20 cellular contexts compared by ENCODE assay signal in genomic region chr1:77558591-77559164, GRCh38.
A peak's percentile ranks its signal among the peaks of the same experiment; 100 is the strongest.
DNase-seq lines count a peak whose midpoint lies in the region; ATAC-seq, FAIRE-seq and TF ChIP-seq lines count a peak whose summit lies in the region.
"Had no signal": no experiment of that assay in that cellular context is flagged by ENCODE, and none has a peak within 500 bp of the region (broad histone marks: within the 10 kb centered on the region; RNA-seq: fewer than 3 reads in every experiment).

No MANE protein-coding gene starts in this region.

- no peaks in the 10 kb centered on the region for H3K9me3 ChIP-seq in K562 (replicated peaks; ENCODE audit: control insufficient read depth, insufficient read depth, low read depth, low read length)
- no peaks in the 10 kb centered on the region for H3K9me3 ChIP-seq in trophoblast cell (ENCODE audit: insufficient read depth, low read depth, low read length)
- H3K9me3 ChIP-seq: BLaER1 treated with 17β-estradiol and CSF1 and Interleukin-3, amounts not matched to agents 10 nM and 100 nM; Peyer's patch had no signal

- no peak for DNase-seq in stimulated activated naive CD8-positive, alpha-beta T cell treated with anti-CD3 and anti-CD28 coated beads, Interleukin-15, Interleukin-2, amounts not matched to agents 100 U/mL and 50 U/mL, for 24 hours
- no peak for DNase-seq in stimulated activated naive CD8-positive, alpha-beta T cell treated with anti-CD3 and anti-CD28 coated beads, Interleukin-15, amount 100 ng/mL, for 72 hours
- DNase-seq in K562 (ENCODE audit: extremely low read depth in 1 of 4, low spot score in 3 of 4), result no peak
- DNase-seq in naive thymus-derived CD8-positive, alpha-beta T cell, result no peak
- no peak for DNase-seq in trophoblast cell
- DNase-seq in central memory CD4-positive, alpha-beta T cell, result no peak
- DNase-seq: DMS 273 treated with DMSO at 0.1 percent for 48 hours, GM23248, HCEC 1CT, KG1, NCI-H1105 treated with DMSO at 0.1 percent for 48 hours, NCI-H1694, NCI-H2081 treated with DMSO at 0.1 percent for 48 hours, NCI-H446 treated with DMSO at 0.1 percent for 48 hours, Peyer's patch, Right ventricle myocardium superior had no signal

- no peak overlapping the region for H2AK5ac ChIP-seq in trophoblast cell (ENCODE audit: low read length)

- no peak overlapping the region for H3K9ac ChIP-seq in K562 (ENCODE audit: insufficient read depth in 1 of 2, low read depth in 2 of 2, low read length in 2 of 2)
- H3K9ac ChIP-seq in trophoblast cell (ENCODE audit: low read length), result no peak overlapping the region
- H3K9ac ChIP-seq: BLaER1 treated with 17β-estradiol and CSF1 and Interleukin-3, amounts not matched to agents 10 nM and 100 nM; GM23248 had no signal

- H3K36me3 ChIP-seq in K562 (ENCODE audit: control insufficient read depth, insufficient read depth, low read length) (peaks cover 6% of the 10 kb centered on the region; the same call in 1 of the 3 replicates), trophoblast cell (ENCODE audit: control insufficient read depth in 1 of 2, insufficient read depth in 2 of 2, low read length in 2 of 2) (peaks cover 0 to 4% of the 10 kb centered on the region in 2 experiments)

- no peak for TF ChIP-seq RAD21 in K562 (CRISPR knock-in tag; conservative IDR thresholded peaks at IDR 0.05 in 1 of 2, IDR thresholded peaks at IDR 0.05 in 1 of 2)

- WGBS in K562 (ENCODE audit: insufficient coverage, low coverage, missing lambda C conversion rate), result 68% methylated on average over 5 of the region's 5 CpGs
- no CpG with 5 or more reads among the region's 5 CpGs for WGBS in trophoblast cell (ENCODE audit: extremely low coverage, insufficient coverage, insufficient read length)

- H3K27me3 Mint-ChIP-seq in stimulated activated naive CD8-positive, alpha-beta T cell treated with anti-CD3 and anti-CD28 coated beads, Interleukin-15, amount 100 ng/mL, for 72 hours, result no peaks in the 10 kb centered on the region
- no peaks in the 10 kb centered on the region for H3K27me3 Mint-ChIP-seq in naive thymus-derived CD8-positive, alpha-beta T cell

- H3K27me3 ChIP-seq in K562 (ENCODE audit: control insufficient read depth in 2 of 2, insufficient read depth in 2 of 2, low read length in 2 of 2) (no peaks in the 10 kb centered on the region), trophoblast cell (ENCODE audit: insufficient read depth, low read length) (no peaks in the 10 kb centered on the region)
- H3K27me3 ChIP-seq: BLaER1 treated with 17β-estradiol and CSF1 and Interleukin-3, amounts not matched to agents 10 nM and 100 nM; Peyer's patch had no signal

- H4K12ac ChIP-seq in trophoblast cell (ENCODE audit: low read depth, low read length), result no peak overlapping the region

- no peak overlapping the region for H3K4ac ChIP-seq in trophoblast cell (ENCODE audit: low read depth, low read length)

- H3K27ac Mint-ChIP-seq in stimulated activated naive CD8-positive, alpha-beta T cell treated with anti-CD3 and anti-CD28 coated beads, Interleukin-15, amount 100 ng/mL, for 72 hours, result peak overlapping the region in 1 of 2 donors; percentile 25
- H3K27ac Mint-ChIP-seq in naive thymus-derived CD8-positive, alpha-beta T cell, result peak overlapping the region in 6 of 10 donors; percentile 36 to 86 (median 78)

- TF ChIP-seq CTCF in K562 (IDR thresholded peaks at IDR 0.05 in 2 of 3, conservative IDR thresholded peaks at IDR 0.05 in 1 of 3; ENCODE audit: insufficient read depth in 2 of 3, low read depth in 1 of 3, low read length in 3 of 3), result no peak

- POLR2A ChIA-PET in K562 (lab: Yijun Ruan, JAX), result interaction anchor here (1.1 kb wide), 1 partner anchor 14 kb away, joined by 3 read pairs; no protein-coding TSS in a partner anchor
- POLR2A ChIA-PET in naive thymus-derived CD8-positive, alpha-beta T cell (lab: Charles Lee), result interaction anchor here (1.1 kb wide), 1 partner anchor 11 kb away, joined by 3 read pairs; no protein-coding TSS in a partner anchor

- peak; percentile 53; the same call in 1 of the 2 replicates for TF ChIP-seq POLR2A in K562 (conservative IDR thresholded peaks at IDR 0.05)

- H2AFZ ChIP-seq in K562 (ENCODE audit: low read depth, low read length) (no peak overlapping the region), trophoblast cell (ENCODE audit: insufficient read depth, low read length, poor library complexity) (no peak overlapping the region)
- H2AFZ ChIP-seq: GM23248 had no signal

- no peak overlapping the region for H3K4me3 Mint-ChIP-seq in stimulated activated naive CD8-positive, alpha-beta T cell treated with anti-CD3 and anti-CD28 coated beads, Interleukin-15, amount 100 ng/mL, for 72 hours
- H3K4me3 Mint-ChIP-seq in naive thymus-derived CD8-positive, alpha-beta T cell, result no peak overlapping the region

- no peak overlapping the region for H4K91ac ChIP-seq in trophoblast cell (ENCODE audit: low read depth, low read length)

- H3K18ac ChIP-seq in trophoblast cell (ENCODE audit: low read length), result no peak overlapping the region

- no peak overlapping the region for H3K14ac ChIP-seq in trophoblast cell (ENCODE audit: low read length)

- FAIRE-seq in K562 (lab: Jason Lieb, UNC), result no peak
- FAIRE-seq: G401.6 had no signal

- no peak overlapping the region for H3K23ac ChIP-seq in trophoblast cell (ENCODE audit: low read length)

- H4K8ac ChIP-seq in trophoblast cell (ENCODE audit: low read depth, low read length), result no peak overlapping the region

- H2BK5ac ChIP-seq in trophoblast cell (ENCODE audit: low read depth, low read length, poor library complexity), result no peak overlapping the region

- H3K27ac ChIP-seq in K562 (ENCODE audit: extremely low read depth, low read depth, low read length) (no peak overlapping the region), trophoblast cell (ENCODE audit: low read depth, low read length) (no peak overlapping the region)
- H3K27ac ChIP-seq: BLaER1 treated with 17β-estradiol and CSF1 and Interleukin-3, amounts not matched to agents 10 nM and 100 nM; GM23248; Peyer's patch; SK-N-MC had no signal

- intact Hi-C loops in K562 (cut with micrococcal nuclease), result no loop called here

- H2BK120ac ChIP-seq in trophoblast cell (ENCODE audit: insufficient read depth, low read length, poor library complexity), result no peak overlapping the region

- H3K79me1 ChIP-seq in trophoblast cell (ENCODE audit: low read length), result no peaks in the 10 kb centered on the region

- H4K20me1 ChIP-seq in K562 (replicated peaks; ENCODE audit: control insufficient read depth, insufficient read depth, low read length), result no peaks in the 10 kb centered on the region
- H4K20me1 ChIP-seq: BLaER1 treated with 17β-estradiol and CSF1 and Interleukin-3, amounts not matched to agents 10 nM and 100 nM had no signal

- TF ChIP-seq EP300 in K562 (IDR thresholded peaks at IDR 0.05; ENCODE audit: low read length), result no peak

- no peaks in the 10 kb centered on the region for H3K79me2 ChIP-seq in K562 (ENCODE audit: control insufficient read depth, insufficient read depth, low read length)
- no peaks in the 10 kb centered on the region for H3K79me2 ChIP-seq in trophoblast cell (ENCODE audit: control insufficient read depth, insufficient read depth, low read length, poor library complexity)

- peak; percentile 19 for ATAC-seq in stimulated activated naive CD8-positive, alpha-beta T cell treated with anti-CD3 and anti-CD28 coated beads, Interleukin-15, Interleukin-2, amounts not matched to agents 100 U/mL and 50 U/mL, for 24 hours
- ATAC-seq in stimulated activated naive CD8-positive, alpha-beta T cell treated with anti-CD3 and anti-CD28 coated beads, Interleukin-15, amount 100 ng/mL, for 72 hours, result no peak
- ATAC-seq in K562 (no peak; the same call in 2 of the 3 replicates), HG02870 (IDR thresholded peaks at IDR 0.05; ENCODE audit: unreplicated experiment) (no peak)
- no peak for ATAC-seq in naive thymus-derived CD8-positive, alpha-beta T cell

- CTCF ChIA-PET in K562 (lab: Yijun Ruan, JAX; ENCODE audit: low intra/inter-chr PET ratio), result no interaction called here

- H3K9me1 ChIP-seq in K562 (ENCODE audit: control insufficient read depth, insufficient read depth, low read length), result no peaks in the 10 kb centered on the region

- peaks cover 5% of the 10 kb centered on the region for H3K4me1 Mint-ChIP-seq in stimulated activated naive CD8-positive, alpha-beta T cell treated with anti-CD3 and anti-CD28 coated beads, Interleukin-15, amount 100 ng/mL, for 72 hours
- peaks cover 6 to 15% (median 13%) of the 10 kb centered on the region in 4 donors for H3K4me1 Mint-ChIP-seq in naive thymus-derived CD8-positive, alpha-beta T cell

- BruUV-seq in K562 (replicated peaks; lab: Mats Ljungman, UMichigan), result no TSS peak

- H3K4me1 ChIP-seq in K562 (replicated peaks in 1 of 2; ENCODE audit: control insufficient read depth in 2 of 2, insufficient read depth in 2 of 2, low read length in 2 of 2), result 0 out of 5 replicates have a peak, but pooled peaks cover 0 to under 1% of the 10 kb centered on the region in 2 experiments
- H3K4me1 ChIP-seq in trophoblast cell (ENCODE audit: control insufficient read depth in 1 of 2, insufficient read depth in 2 of 2, low read length in 2 of 2), result peaks cover 0 to 2% of the 10 kb centered on the region in 2 experiments

- H3K36me3 Mint-ChIP-seq in naive thymus-derived CD8-positive, alpha-beta T cell, result peaks cover 4 to 58% (median 36%) of the 10 kb centered on the region in 3 donors

- in situ Hi-C loops in K562 (cut with MboI), result no loop called here

- H3K4me3 ChIP-seq in K562 (no peak overlapping the region), trophoblast cell (ENCODE audit: low read depth, low read length) (no peak overlapping the region)
- H3K4me3 ChIP-seq: BLaER1 treated with 17β-estradiol and CSF1 and Interleukin-3, amounts not matched to agents 10 nM and 100 nM; GM23248; Peyer's patch; SK-N-MC had no signal

- H3K9me3 Mint-ChIP-seq in stimulated activated naive CD8-positive, alpha-beta T cell treated with anti-CD3 and anti-CD28 coated beads, Interleukin-15, amount 100 ng/mL, for 72 hours, result no peaks in the 10 kb centered on the region
- H3K9me3 Mint-ChIP-seq in naive thymus-derived CD8-positive, alpha-beta T cell, result peaks cover 0 to 6% (median 0%) of the 10 kb centered on the region in 9 donors

- H3K4me2 ChIP-seq in K562 (ENCODE audit: insufficient read depth, low read length), result no peak overlapping the region
- H3K4me2 ChIP-seq in trophoblast cell (ENCODE audit: low read length), result no peak overlapping the region
- H3K4me2 ChIP-seq: BLaER1 treated with 17β-estradiol and CSF1 and Interleukin-3, amounts not matched to agents 10 nM and 100 nM had no signal

- no peak overlapping the region for H2BK12ac ChIP-seq in trophoblast cell (ENCODE audit: low read length)

TF ChIP-seq in K562, 482 proteins besides CTCF, POLR2A, EP300 and RAD21:
- TF ChIP-seq MYNN (IDR thresholded peaks at IDR 0.05) (0 out of 2 replicates have a peak, but pooled peaks have one; percentile 28), MYNN (CRISPR knock-in tag; IDR thresholded peaks at IDR 0.05) (no peak), MCM3 (IDR thresholded peaks at IDR 0.05) (no peak)
